ENCODE assay signal across 8 cellular contexts in the genomic region with DNA sequence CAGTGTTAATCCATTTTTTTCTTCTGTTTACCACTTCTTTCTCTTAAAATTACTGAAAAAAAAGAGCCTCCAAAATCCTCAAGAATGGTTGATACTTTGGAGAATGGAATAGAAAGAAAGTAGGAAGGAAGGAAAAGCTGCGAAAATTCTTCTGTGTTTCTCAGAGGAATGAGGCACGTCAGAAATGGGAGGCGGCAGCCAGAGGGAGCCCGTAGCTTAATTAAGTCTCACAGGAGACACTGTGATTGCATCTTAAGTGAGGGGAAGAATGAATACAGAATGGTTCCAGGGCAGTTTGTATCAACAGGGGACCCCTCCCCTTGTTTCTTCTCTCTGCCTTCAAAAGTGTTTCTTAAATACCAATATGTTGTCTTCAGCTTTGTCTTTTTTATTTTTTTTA.
DNase-seq lines count a peak whose midpoint lies in the region; TF ChIP-seq lines count a peak whose summit lies in the region.

No MANE protein-coding gene starts in this region.

- TF ChIP-seq CTCF in fibroblast of mammary gland (conservative IDR thresholded peaks at IDR 0.05; ENCODE audit: control insufficient read depth, insufficient read depth, low read depth, low read length) (peak; percentile 29), mesothelial cell of epicardium (IDR thresholded peaks at IDR 0.05; ENCODE audit: unreplicated experiment) (no peak)

- DNase-seq in NCI-H1436 (lab: John Stamatoyannopoulos, UW) (peak; percentile 29), NCI-H1436 treated with DMSO at 0.1 percent for 48 hours (lab: John Stamatoyannopoulos, UW) (no peak), NCI-H2227 (lab: John Stamatoyannopoulos, UW; ENCODE audit: unreplicated experiment) (peak; percentile 18), fibroblast of mammary gland (ENCODE audit: low read depth) (peak; percentile 16), smooth muscle cell of the brain vasculature (ENCODE audit: low read depth, low spot score) (peak; percentile 17), NCI-H2081 treated with DMSO at 0.1 percent for 48 hours (lab: John Stamatoyannopoulos, UW) (no peak), mesothelial cell of epicardium (ENCODE audit: low spot score in 2 of 2, unreplicated experiment in 2 of 2) (no peak), DMS79 (lab: John Stamatoyannopoulos, UW) (no peak)

- H3K4me3 Mint-ChIP-seq in mesothelial cell of epicardium, result no peak overlapping the region

- no peak overlapping the region for H3K4me3 ChIP-seq in fibroblast of mammary gland (ENCODE audit: control insufficient read depth, low read depth, low read length)

- H3K9me3 Mint-ChIP-seq in mesothelial cell of epicardium, result no peaks in the 10 kb centered on the region

- H3K27me3 Mint-ChIP-seq in mesothelial cell of epicardium (ENCODE audit: low read depth), result no peaks in the 10 kb centered on the region

- H3K36me3 Mint-ChIP-seq in mesothelial cell of epicardium, result no peaks in the 10 kb centered on the region

- no peak overlapping the region for H3K27ac Mint-ChIP-seq in mesothelial cell of epicardium

- H3K4me1 Mint-ChIP-seq in mesothelial cell of epicardium, result peaks cover 3% of the 10 kb centered on the region

Comparison
In these comparisons a context has a peak if more than half of its experiments do, and no peak if none do; other contexts are left out.
1. DNase-seq: peak in NCI-H1436 (single experiment), NCI-H2227 (single experiment), fibroblast of mammary gland (single experiment) and smooth muscle cell of the brain vasculature (single experiment); none in NCI-H1436 treated with DMSO at 0.1 percent for 48 hours (single experiment), NCI-H2081 treated with DMSO at 0.1 percent for 48 hours (single experiment), mesothelial cell of epicardium (0 of 2) and DMS79 (single experiment).